1 cellular context compared by ENCODE assay signal in the genomic region with DNA sequence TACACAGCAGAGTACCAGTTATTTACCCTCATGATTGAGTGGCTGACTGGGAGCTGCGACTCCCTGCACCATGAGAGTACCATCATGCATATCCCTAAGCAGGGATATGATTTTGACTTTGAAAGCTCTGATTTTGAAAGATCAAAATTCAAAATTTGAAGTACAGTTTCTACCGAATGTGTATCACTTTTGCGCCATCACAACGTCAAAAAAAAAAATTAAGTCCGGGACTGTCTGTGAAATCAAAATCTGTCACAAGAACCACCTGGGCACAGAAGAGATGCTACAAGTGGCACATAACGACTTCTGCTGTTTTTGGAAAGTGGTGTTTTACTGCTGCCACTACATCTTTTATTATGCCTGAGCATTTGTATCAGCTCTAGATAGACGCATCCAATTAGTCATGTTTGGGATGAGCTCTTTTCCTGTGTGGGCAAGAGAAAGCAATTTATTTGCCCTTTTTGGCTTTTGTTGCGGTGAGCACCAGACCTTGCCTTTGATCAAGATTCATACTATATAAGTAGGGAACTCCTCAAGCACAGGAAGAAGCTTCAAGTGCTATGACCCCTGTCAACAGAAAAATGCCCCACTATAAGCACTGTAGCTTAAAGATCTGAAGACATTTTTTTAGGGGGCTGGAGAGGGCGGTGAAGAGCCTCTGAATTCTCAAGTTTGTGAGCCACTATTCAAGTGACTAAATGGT.
TF ChIP-seq lines count a peak whose summit lies in the region.

No MANE protein-coding gene starts in this region.

TF ChIP-seq in WTC11, 78 proteins besides CTCF, POLR2A, EP300 and RAD21 (continued from another document):
- TF ChIP-seq, protein P1, sequence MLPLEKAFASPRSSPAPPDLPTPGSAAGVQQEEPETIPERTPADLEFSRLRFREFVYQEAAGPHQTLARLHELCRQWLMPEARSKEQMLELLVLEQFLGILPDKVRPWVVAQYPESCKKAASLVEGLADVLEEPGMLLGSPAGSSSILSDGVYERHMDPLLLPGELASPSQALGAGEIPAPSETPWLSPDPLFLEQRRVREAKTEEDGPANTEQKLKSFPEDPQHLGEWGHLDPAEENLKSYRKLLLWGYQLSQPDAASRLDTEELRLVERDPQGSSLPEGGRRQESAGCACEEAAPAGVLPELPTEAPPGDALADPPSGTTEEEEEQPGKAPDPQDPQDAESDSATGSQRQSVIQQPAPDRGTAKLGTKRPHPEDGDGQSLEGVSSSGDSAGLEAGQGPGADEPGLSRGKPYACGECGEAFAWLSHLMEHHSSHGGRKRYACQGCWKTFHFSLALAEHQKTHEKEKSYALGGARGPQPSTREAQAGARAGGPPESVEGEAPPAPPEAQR (CRISPR knock-in tag; IDR thresholded peaks at IDR 0.05), result no peak
- TF ChIP-seq CREM (CRISPR knock-in tag; IDR thresholded peaks at IDR 0.05), result no peak
- TF ChIP-seq, protein P2, sequence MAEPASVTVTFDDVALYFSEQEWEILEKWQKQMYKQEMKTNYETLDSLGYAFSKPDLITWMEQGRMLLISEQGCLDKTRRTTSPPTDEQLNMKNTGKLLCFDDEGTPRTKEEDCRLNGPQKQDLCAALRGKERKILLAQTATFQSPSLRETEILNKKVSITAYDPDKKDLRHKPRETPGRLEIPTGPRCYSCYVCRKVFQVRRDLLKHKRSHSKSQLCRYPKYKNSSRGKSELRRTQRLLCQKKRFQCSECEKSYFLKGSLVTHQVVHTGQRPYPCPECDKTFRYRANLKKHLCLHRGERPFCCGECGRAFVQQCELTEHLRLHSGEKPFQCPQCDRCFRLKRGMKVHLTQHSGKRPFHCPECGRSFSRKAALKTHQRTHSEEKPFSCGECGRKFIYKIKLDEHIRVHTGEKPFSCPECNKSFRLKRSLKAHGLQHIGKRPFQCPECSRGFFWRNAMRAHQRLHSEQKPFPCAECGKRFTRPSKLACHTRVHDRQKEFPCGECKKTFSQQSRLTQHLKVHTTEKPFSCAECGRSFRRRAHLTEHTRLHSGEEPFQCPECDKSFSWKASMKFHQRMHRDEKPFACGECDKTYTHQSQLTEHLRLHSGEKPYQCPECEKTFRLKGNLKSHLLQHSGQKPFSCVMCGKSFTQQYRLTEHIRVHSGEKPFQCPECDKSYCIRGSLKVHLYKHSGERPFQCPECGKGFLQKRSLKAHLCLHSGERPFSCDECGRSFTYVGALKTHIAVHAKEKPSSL (CRISPR knock-in tag; conservative IDR thresholded peaks at IDR 0.05), result no peak
- no peak for TF ChIP-seq FOXK1 (CRISPR knock-in tag; IDR thresholded peaks at IDR 0.05)
- TF ChIP-seq, protein P3, sequence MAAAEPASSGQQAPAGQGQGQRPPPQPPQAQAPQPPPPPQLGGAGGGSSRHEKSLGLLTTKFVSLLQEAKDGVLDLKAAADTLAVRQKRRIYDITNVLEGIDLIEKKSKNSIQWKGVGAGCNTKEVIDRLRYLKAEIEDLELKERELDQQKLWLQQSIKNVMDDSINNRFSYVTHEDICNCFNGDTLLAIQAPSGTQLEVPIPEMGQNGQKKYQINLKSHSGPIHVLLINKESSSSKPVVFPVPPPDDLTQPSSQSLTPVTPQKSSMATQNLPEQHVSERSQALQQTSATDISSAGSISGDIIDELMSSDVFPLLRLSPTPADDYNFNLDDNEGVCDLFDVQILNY (CRISPR knock-in tag; IDR thresholded peaks at IDR 0.05), result no peak
- no peak for TF ChIP-seq FOXP1 (CRISPR knock-in tag; IDR thresholded peaks at IDR 0.05; ENCODE audit: borderline replicate concordance)
- TF ChIP-seq, protein P4, sequence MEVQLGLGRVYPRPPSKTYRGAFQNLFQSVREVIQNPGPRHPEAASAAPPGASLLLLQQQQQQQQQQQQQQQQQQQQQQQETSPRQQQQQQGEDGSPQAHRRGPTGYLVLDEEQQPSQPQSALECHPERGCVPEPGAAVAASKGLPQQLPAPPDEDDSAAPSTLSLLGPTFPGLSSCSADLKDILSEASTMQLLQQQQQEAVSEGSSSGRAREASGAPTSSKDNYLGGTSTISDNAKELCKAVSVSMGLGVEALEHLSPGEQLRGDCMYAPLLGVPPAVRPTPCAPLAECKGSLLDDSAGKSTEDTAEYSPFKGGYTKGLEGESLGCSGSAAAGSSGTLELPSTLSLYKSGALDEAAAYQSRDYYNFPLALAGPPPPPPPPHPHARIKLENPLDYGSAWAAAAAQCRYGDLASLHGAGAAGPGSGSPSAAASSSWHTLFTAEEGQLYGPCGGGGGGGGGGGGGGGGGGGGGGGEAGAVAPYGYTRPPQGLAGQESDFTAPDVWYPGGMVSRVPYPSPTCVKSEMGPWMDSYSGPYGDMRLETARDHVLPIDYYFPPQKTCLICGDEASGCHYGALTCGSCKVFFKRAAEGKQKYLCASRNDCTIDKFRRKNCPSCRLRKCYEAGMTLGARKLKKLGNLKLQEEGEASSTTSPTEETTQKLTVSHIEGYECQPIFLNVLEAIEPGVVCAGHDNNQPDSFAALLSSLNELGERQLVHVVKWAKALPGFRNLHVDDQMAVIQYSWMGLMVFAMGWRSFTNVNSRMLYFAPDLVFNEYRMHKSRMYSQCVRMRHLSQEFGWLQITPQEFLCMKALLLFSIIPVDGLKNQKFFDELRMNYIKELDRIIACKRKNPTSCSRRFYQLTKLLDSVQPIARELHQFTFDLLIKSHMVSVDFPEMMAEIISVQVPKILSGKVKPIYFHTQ (CRISPR knock-in tag; IDR thresholded peaks at IDR 0.05), result no peak
- TF ChIP-seq, protein P5, sequence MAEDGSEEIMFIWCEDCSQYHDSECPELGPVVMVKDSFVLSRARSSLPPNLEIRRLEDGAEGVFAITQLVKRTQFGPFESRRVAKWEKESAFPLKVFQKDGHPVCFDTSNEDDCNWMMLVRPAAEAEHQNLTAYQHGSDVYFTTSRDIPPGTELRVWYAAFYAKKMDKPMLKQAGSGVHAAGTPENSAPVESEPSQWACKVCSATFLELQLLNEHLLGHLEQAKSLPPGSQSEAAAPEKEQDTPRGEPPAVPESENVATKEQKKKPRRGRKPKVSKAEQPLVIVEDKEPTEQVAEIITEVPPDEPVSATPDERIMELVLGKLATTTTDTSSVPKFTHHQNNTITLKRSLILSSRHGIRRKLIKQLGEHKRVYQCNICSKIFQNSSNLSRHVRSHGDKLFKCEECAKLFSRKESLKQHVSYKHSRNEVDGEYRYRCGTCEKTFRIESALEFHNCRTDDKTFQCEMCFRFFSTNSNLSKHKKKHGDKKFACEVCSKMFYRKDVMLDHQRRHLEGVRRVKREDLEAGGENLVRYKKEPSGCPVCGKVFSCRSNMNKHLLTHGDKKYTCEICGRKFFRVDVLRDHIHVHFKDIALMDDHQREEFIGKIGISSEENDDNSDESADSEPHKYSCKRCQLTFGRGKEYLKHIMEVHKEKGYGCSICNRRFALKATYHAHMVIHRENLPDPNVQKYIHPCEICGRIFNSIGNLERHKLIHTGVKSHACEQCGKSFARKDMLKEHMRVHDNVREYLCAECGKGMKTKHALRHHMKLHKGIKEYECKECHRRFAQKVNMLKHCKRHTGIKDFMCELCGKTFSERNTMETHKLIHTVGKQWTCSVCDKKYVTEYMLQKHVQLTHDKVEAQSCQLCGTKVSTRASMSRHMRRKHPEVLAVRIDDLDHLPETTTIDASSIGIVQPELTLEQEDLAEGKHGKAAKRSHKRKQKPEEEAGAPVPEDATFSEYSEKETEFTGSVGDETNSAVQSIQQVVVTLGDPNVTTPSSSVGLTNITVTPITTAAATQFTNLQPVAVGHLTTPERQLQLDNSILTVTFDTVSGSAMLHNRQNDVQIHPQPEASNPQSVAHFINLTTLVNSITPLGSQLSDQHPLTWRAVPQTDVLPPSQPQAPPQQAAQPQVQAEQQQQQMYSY (CRISPR knock-in tag; IDR thresholded peaks at IDR 0.05), result no peak
- TF ChIP-seq SMAD3 (CRISPR knock-in tag; IDR thresholded peaks at IDR 0.05; ENCODE audit: borderline replicate concordance), result no peak
- TF ChIP-seq, protein P6, sequence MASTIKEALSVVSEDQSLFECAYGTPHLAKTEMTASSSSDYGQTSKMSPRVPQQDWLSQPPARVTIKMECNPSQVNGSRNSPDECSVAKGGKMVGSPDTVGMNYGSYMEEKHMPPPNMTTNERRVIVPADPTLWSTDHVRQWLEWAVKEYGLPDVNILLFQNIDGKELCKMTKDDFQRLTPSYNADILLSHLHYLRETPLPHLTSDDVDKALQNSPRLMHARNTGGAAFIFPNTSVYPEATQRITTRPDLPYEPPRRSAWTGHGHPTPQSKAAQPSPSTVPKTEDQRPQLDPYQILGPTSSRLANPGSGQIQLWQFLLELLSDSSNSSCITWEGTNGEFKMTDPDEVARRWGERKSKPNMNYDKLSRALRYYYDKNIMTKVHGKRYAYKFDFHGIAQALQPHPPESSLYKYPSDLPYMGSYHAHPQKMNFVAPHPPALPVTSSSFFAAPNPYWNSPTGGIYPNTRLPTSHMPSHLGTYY (CRISPR knock-in tag; IDR thresholded peaks at IDR 0.05), result no peak
- TF ChIP-seq, protein P7, sequence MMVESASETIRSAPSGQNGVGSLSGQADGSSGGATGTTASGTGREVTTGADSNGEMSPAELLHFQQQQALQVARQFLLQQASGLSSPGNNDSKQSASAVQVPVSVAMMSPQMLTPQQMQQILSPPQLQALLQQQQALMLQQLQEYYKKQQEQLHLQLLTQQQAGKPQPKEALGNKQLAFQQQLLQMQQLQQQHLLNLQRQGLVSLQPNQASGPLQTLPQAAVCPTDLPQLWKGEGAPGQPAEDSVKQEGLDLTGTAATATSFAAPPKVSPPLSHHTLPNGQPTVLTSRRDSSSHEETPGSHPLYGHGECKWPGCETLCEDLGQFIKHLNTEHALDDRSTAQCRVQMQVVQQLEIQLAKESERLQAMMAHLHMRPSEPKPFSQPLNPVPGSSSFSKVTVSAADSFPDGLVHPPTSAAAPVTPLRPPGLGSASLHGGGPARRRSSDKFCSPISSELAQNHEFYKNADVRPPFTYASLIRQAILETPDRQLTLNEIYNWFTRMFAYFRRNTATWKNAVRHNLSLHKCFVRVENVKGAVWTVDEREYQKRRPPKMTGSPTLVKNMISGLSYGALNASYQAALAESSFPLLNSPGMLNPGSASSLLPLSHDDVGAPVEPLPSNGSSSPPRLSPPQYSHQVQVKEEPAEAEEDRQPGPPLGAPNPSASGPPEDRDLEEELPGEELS (CRISPR knock-in tag; IDR thresholded peaks at IDR 0.05), result no peak
- no peak for TF ChIP-seq ZNF263 (CRISPR knock-in tag; IDR thresholded peaks at IDR 0.05; ENCODE audit: low read depth)
- no peak for TF ChIP-seq ZNF121 (CRISPR knock-in tag; IDR thresholded peaks at IDR 0.05)
- TF ChIP-seq, protein P8, sequence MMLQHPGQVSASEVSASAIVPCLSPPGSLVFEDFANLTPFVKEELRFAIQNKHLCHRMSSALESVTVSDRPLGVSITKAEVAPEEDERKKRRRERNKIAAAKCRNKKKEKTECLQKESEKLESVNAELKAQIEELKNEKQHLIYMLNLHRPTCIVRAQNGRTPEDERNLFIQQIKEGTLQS (CRISPR knock-in tag; conservative IDR thresholded peaks at IDR 0.05), result no peak
- TF ChIP-seq, protein P9, sequence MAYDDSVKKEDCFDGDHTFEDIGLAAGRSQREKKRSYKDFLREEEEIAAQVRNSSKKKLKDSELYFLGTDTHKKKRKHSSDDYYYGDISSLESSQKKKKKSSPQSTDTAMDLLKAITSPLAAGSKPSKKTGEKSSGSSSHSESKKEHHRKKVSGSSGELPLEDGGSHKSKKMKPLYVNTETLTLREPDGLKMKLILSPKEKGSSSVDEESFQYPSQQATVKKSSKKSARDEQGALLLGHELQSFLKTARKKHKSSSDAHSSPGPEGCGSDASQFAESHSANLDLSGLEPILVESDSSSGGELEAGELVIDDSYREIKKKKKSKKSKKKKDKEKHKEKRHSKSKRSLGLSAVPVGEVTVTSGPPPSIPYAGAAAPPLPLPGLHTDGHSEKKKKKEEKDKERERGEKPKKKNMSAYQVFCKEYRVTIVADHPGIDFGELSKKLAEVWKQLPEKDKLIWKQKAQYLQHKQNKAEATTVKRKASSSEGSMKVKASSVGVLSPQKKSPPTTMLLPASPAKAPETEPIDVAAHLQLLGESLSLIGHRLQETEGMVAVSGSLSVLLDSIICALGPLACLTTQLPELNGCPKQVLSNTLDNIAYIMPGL (CRISPR knock-in tag; IDR thresholded peaks at IDR 0.05), result no peak
TF ChIP-seq in WTC11: peak in this region for 0.
